In genomic region chr11:10807629-10808552, GRCh38 we compare ENCODE assay signal across 8 cellular contexts. TPM values are rescaled to one million over a fixed set of nuclear protein-coding genes. Genes with fewer than 3 reads are reported as not detected.
DNase-seq lines count a peak whose midpoint lies in the region; ATAC-seq and TF ChIP-seq lines count a peak whose summit lies in the region.

No MANE protein-coding gene starts in this region.

- TF ChIP-seq CTCF in GM23338 (conservative IDR thresholded peaks at IDR 0.05; ENCODE audit: low read depth in 2 of 2): no peak
- TF ChIP-seq CTCF in endothelial cell (IDR thresholded peaks at IDR 0.05; ENCODE audit: unreplicated experiment): no peak
- no peak for TF ChIP-seq CTCF in mesothelial cell of epicardium (IDR thresholded peaks at IDR 0.05; ENCODE audit: unreplicated experiment)

- in situ Hi-C loops in Caki2 (cut with HindIII; ENCODE audit: low pct_unique_long_range_greater_than_20kb, low sequenced_read_pairs): loop anchor here (5.0 kb wide), 1 partner anchor 39 kb away; no protein-coding TSS in a partner anchor

- peaks cover 48% of the 10 kb centered on the region for H3K79me2 ChIP-seq in GM23338 (replicated peaks; ENCODE audit: insufficient read depth)

- H3K4me1 Mint-ChIP-seq in GM23338: peaks cover 31% of the 10 kb centered on the region
- peaks cover 48% of the 10 kb centered on the region for H3K4me1 Mint-ChIP-seq in endothelial cell (ENCODE audit: unreplicated experiment)
- peaks cover 48% of the 10 kb centered on the region for H3K4me1 Mint-ChIP-seq in mesothelial cell of epicardium

- peak; percentile 13 for ATAC-seq in GM23338

- H3K27ac Mint-ChIP-seq in GM23338 (peak overlapping the region; percentile 99), endothelial cell (ENCODE audit: unreplicated experiment) (peak overlapping the region; percentile 94), mesothelial cell of epicardium (peak overlapping the region; percentile 99)

- H3K27me3 Mint-ChIP-seq in GM23338 (ENCODE audit: insufficient read depth, low read depth, poor library complexity) (peaks cover 16% of the 10 kb centered on the region), endothelial cell (ENCODE audit: unreplicated experiment) (peaks cover 5% of the 10 kb centered on the region), mesothelial cell of epicardium (ENCODE audit: low read depth) (no peaks in the 10 kb centered on the region)

- peak; percentile 57 for DNase-seq in Caki2 (ENCODE audit: low read depth)
- peak; percentile 49 for DNase-seq in GM23338 (ENCODE audit: low spot score)
- DNase-seq in NCI-H1105 (lab: John Stamatoyannopoulos, UW): peak; percentile 60
- DNase-seq in activated CD8-positive, alpha-beta memory T cell treated with anti-CD3 and anti-CD28 coated beads for 48 hours (ENCODE audit: low read depth in 2 of 3, low spot score in 2 of 3): peak in 2 of 3 experiments; percentile 16 to 23
- peak; percentile 60 for DNase-seq in endothelial cell (ENCODE audit: low spot score)
- DNase-seq in mesothelial cell of epicardium (ENCODE audit: low spot score in 2 of 2, unreplicated experiment in 2 of 2): peak; percentile 27 to 55
- peak; percentile 19 to 32 for DNase-seq in stimulated activated CD8-positive, alpha-beta memory T cell treated with anti-CD3 and anti-CD28 coated beads, Interleukin-15, amount 100 ng/mL, for 48 hours (ENCODE audit: low read depth in 2 of 2)
- no peak for DNase-seq in epidermal melanocyte (ENCODE audit: insufficient read length, low spot score)

- H3K9me2 ChIP-seq in GM23338 (ENCODE audit: insufficient read depth): no peaks in the 10 kb centered on the region

- H3K4me3 Mint-ChIP-seq in GM23338 (peak overlapping the region; percentile 96), endothelial cell (ENCODE audit: unreplicated experiment) (peak overlapping the region; percentile 96), mesothelial cell of epicardium (peak overlapping the region; percentile 96)

- peak overlapping the region; percentile 97 for H3K27ac ChIP-seq in GM23338 (ENCODE audit: low read depth)

- H3K36me3 Mint-ChIP-seq in GM23338 (ENCODE audit: low read depth): peaks cover 57% of the 10 kb centered on the region
- H3K36me3 Mint-ChIP-seq in endothelial cell (ENCODE audit: low read depth, unreplicated experiment): peaks cover 46% of the 10 kb centered on the region
- peaks cover 38% of the 10 kb centered on the region for H3K36me3 Mint-ChIP-seq in mesothelial cell of epicardium

- peak overlapping the region; percentile 95 for H3K4me3 ChIP-seq in GM23338

- H2AFZ ChIP-seq in GM23338: no peak overlapping the region

- peak overlapping the region; percentile 95 for H3K4me2 ChIP-seq in GM23338

- H3K4me1 ChIP-seq in GM23338 (ENCODE audit: insufficient read depth): peaks cover 20% of the 10 kb centered on the region

- peaks cover 42% of the 10 kb centered on the region for H3F3A ChIP-seq in GM23338 (replicated peaks; ENCODE audit: low read depth)

- no peaks in the 10 kb centered on the region for H3K27me3 ChIP-seq in GM23338 (ENCODE audit: insufficient read depth)

- H3K9me3 Mint-ChIP-seq in GM23338: no peaks in the 10 kb centered on the region
- H3K9me3 Mint-ChIP-seq in endothelial cell (ENCODE audit: unreplicated experiment): no peaks in the 10 kb centered on the region
- H3K9me3 Mint-ChIP-seq in mesothelial cell of epicardium: no peaks in the 10 kb centered on the region

- peaks cover 39% of the 10 kb centered on the region for H4K20me1 ChIP-seq in GM23338 (replicated peaks; ENCODE audit: insufficient read depth)

- H3K36me3 ChIP-seq in GM23338 (ENCODE audit: insufficient read depth): peaks cover 47% of the 10 kb centered on the region

TF ChIP-seq in GM23338, 12 proteins besides CTCF, POLR2A, EP300 and RAD21:
- TF ChIP-seq CREB1 (CRISPR knock-in tag; IDR thresholded peaks at IDR 0.05; ENCODE audit: low read depth) (no peak), STAT1 (IDR thresholded peaks at IDR 0.05; ENCODE audit: unreplicated experiment) (no peak), NANOG (IDR thresholded peaks at IDR 0.05; ENCODE audit: borderline replicate concordance) (no peak), POLR2AphosphoS5 (IDR thresholded peaks at IDR 0.05; ENCODE audit: low read depth) (peak; percentile 45; the same call in 1 of the 2 replicates), EZH2 (IDR thresholded peaks at IDR 0.05; ENCODE audit: low read depth, unreplicated experiment) (no peak)

RNA-seq across cellular contexts. Expression of gene EIF4G2, which starts 0.8 kb away (rescaled TPM):
- 393 and 414 TPM in 2 replicates for total RNA-seq in Caki2 (2014; rRNA removed; shearing (Covaris generic); ENCODE audit: low replicate concordance)
- total RNA-seq in GM23338 (2014; rRNA removed; shearing (Covaris generic)): 788 and 801 TPM in 2 replicates
- polyA plus RNA-seq in GM23338 (2016; fragmentation: Nextera tagmentation; extraction: Ambion mirVana): 312 and 358 TPM in 2 replicates
- total RNA-seq in endothelial cell (ENCODE audit: unreplicated experiment) (1,184 TPM), mesothelial cell of epicardium (1,220 to 1,246 TPM (median 1,239 TPM) in 3 replicates)

RNA-seq across cellular contexts. Expression of gene ZBED5, which starts 50.0 kb away (rescaled TPM):
- 10.4 and 15.1 TPM in 2 replicates for total RNA-seq in Caki2 (2014; rRNA removed; shearing (Covaris generic); ENCODE audit: low replicate concordance)
- 53.9 and 54.1 TPM in 2 replicates for total RNA-seq in GM23338 (2014; rRNA removed; shearing (Covaris generic))
- polyA plus RNA-seq in GM23338 (2016; fragmentation: Nextera tagmentation; extraction: Ambion mirVana): 56.1 and 56.3 TPM in 2 replicates
- total RNA-seq in endothelial cell (ENCODE audit: unreplicated experiment) (55.0 TPM), mesothelial cell of epicardium (116 to 120 TPM (median 120 TPM) in 3 replicates)

RNA-seq across cellular contexts. Expression of gene CTR9, which starts 56.8 kb away (rescaled TPM):
- total RNA-seq in Caki2 (2014; rRNA removed; shearing (Covaris generic); ENCODE audit: low replicate concordance): 5.0 and 6.9 TPM in 2 replicates
- total RNA-seq in GM23338 (2014; rRNA removed; shearing (Covaris generic)): 32.7 and 33.3 TPM in 2 replicates
- polyA plus RNA-seq in GM23338 (2016; fragmentation: Nextera tagmentation; extraction: Ambion mirVana): 25.1 and 29.0 TPM in 2 replicates
- total RNA-seq in endothelial cell (ENCODE audit: unreplicated experiment): 43.5 TPM
- total RNA-seq in mesothelial cell of epicardium: 33.2 to 38.3 TPM (median 34.5 TPM) in 3 replicates
